30 cellular contexts compared by ENCODE assay signal in genomic region chr14:20719777-20720176, GRCh38. TPM values are rescaled to one million over a fixed set of nuclear protein-coding genes. Genes with fewer than 3 reads are reported as not detected.
DNase-seq lines count a peak whose midpoint lies in the region; ATAC-seq and TF ChIP-seq lines count a peak whose summit lies in the region.
"Had no signal": no experiment of that assay in that cellular context is flagged by ENCODE, and none has a peak within 500 bp of the region (broad histone marks: within the 10 kb centered on the region; RNA-seq: fewer than 3 reads in every experiment).

No MANE protein-coding gene starts in this region.

- H3K79me2 ChIP-seq in mammary epithelial cell (ENCODE audit: insufficient read depth, low read length): no peaks in the 10 kb centered on the region

- H3K4me3 ChIP-seq in mammary epithelial cell (replicated peaks in 1 of 3; ENCODE audit: insufficient read depth in 1 of 3, low read depth in 2 of 3, low read length in 3 of 3) (no peak overlapping the region), breast epithelium (no peak overlapping the region)
- H3K4me3 ChIP-seq: HAP-1, sigmoid colon, vagina had no signal

- H2AFZ ChIP-seq in mammary epithelial cell (ENCODE audit: low read depth, low read length): no peak overlapping the region

- no peak overlapping the region for H3K27ac ChIP-seq in mammary epithelial cell (ENCODE audit: insufficient read depth, low read depth, low read length)
- peak overlapping the region in 1 of 2 donors; percentile 56 for H3K27ac ChIP-seq in breast epithelium
- H3K27ac ChIP-seq: sigmoid colon, vagina had no signal

- peaks cover 4 to 16% (median 5%) of the 10 kb centered on the region in 7 donors for H3K9me3 Mint-ChIP-seq in naive B cell
- H3K9me3 Mint-ChIP-seq: stimulated activated naive CD8-positive, alpha-beta T cell treated with anti-CD3 and anti-CD28 coated beads, Interleukin-15, Interleukin-2, amounts not matched to agents 100 ng/mL and 50 ng/mL, for 24 hours; T-helper 2 cell treated with Interferon-gamma antibody and Interleukin-4, amounts not matched to agents 5 μg/mL and 100 μg/mL, for 36 hours had no signal

- ATAC-seq in esophagus mucosa (peak; percentile 73), naive B cell (ENCODE audit: low read depth in 2 of 2) (peak in 1 of 2 donors; percentile 18), HG02571 (IDR thresholded peaks at IDR 0.05; ENCODE audit: unreplicated experiment) (no peak)
- ATAC-seq: activated naive CD4-positive, alpha-beta T cell treated with anti-CD3 and anti-CD28 coated beads, Interleukin-2, amount 50 U/mL, for 72 hours; left lobe of liver had no signal

- H3K4me3 Mint-ChIP-seq in naive B cell: peak overlapping the region in 7 of 8 donors; percentile 2 to 73 (median 36)
- H3K4me3 Mint-ChIP-seq: stimulated activated naive CD8-positive, alpha-beta T cell treated with anti-CD3 and anti-CD28 coated beads, Interleukin-15, Interleukin-2, amounts not matched to agents 100 ng/mL and 50 ng/mL, for 24 hours; T-helper 2 cell treated with Interferon-gamma antibody and Interleukin-4, amounts not matched to agents 5 μg/mL and 100 μg/mL, for 36 hours had no signal

- DNase-seq in mammary epithelial cell (peak; percentile 9), breast epithelium (ENCODE audit: low spot score in 2 of 2) (no peak), naive B cell (no peak), ureter (ENCODE audit: low spot score) (peak; percentile 70), mesenteric fat pad (ENCODE audit: low spot score) (no peak), superior temporal gyrus (ENCODE audit: extremely low spot score) (no peak)
- DNase-seq: activated CD4-positive, CD25-positive, alpha-beta regulatory T cell; activated CD8-positive, alpha-beta memory T cell treated with anti-CD3 and anti-CD28 coated beads for 24 hours; activated T-cell treated with anti-CD3 and anti-CD28 coated beads, Interleukin-2, amount 50 U/mL, for 48 hours; DMS53; erythroblast; NCI-H146; NCI-H2171 treated with DMSO at 0.1 percent for 48 hours; NCI-H774; sigmoid colon; SK-N-SH; stimulated activated CD4-positive, alpha-beta T cell treated with anti-CD3 and anti-CD28 coated beads, Interleukin-1b, Interleukin-23, amount 100 ng/mL, for 48 hours had no signal

- H3K9me3 ChIP-seq in mammary epithelial cell (replicated peaks; ENCODE audit: insufficient read depth, low read length) (no peaks in the 10 kb centered on the region), breast epithelium (no peaks in the 10 kb centered on the region)
- H3K9me3 ChIP-seq: HAP-1, sigmoid colon, SK-N-SH, vagina had no signal

- intact Hi-C loops in mammary epithelial cell (cut with micrococcal nuclease) (no loop called here), breast epithelium (cut with DNase I; ENCODE audit: low total_unique reads) (no loop called here)

- H3K4me2 ChIP-seq in mammary epithelial cell (ENCODE audit: insufficient read depth, low read depth, low read length): no peak overlapping the region
- H3K4me2 ChIP-seq: SK-N-SH had no signal

- H3K4me1 Mint-ChIP-seq in naive B cell: peaks cover 52 to 93% (median 88%) of the 10 kb centered on the region in 3 donors

- H4K20me1 ChIP-seq in mammary epithelial cell (ENCODE audit: insufficient read depth, low read length): no peaks in the 10 kb centered on the region

- no peaks in the 10 kb centered on the region for H3K27me3 Mint-ChIP-seq in naive B cell

- H3K27me3 ChIP-seq in mammary epithelial cell (ENCODE audit: insufficient read depth, low read length) (no peaks in the 10 kb centered on the region), breast epithelium (no peaks in the 10 kb centered on the region)
- H3K27me3 ChIP-seq: vagina had no signal

- no peak overlapping the region for H3K9ac ChIP-seq in mammary epithelial cell (ENCODE audit: insufficient read depth, low read length)
- H3K9ac ChIP-seq: SK-N-SH had no signal

- TF ChIP-seq CTCF in mammary epithelial cell (conservative IDR thresholded peaks at IDR 0.05 in 1 of 2, IDR thresholded peaks at IDR 0.05 in 1 of 2; ENCODE audit: extremely low read depth in 1 of 2, insufficient read depth in 1 of 2, low read depth in 1 of 2, low read length in 2 of 2) (no peak), breast epithelium (IDR thresholded peaks at IDR 0.05) (no peak)

- dilution Hi-C loops in mammary epithelial cell (cut with HindIII; ENCODE audit: low sequenced_read_pairs): no loop called here

- BruUV-seq in mammary epithelial cell (replicated peaks; lab: Mats Ljungman, UMichigan): no TSS peak

- 82% methylated on average over 4 of the region's 4 CpGs for WGBS in mammary epithelial cell (ENCODE audit: low coverage, missing lambda C conversion rate)

- H3K36me3 Mint-ChIP-seq in naive B cell: peaks cover 0 to 11% of the 10 kb centered on the region in 2 donors
- H3K36me3 Mint-ChIP-seq: activated naive CD4-positive, alpha-beta T cell treated with anti-CD3 and anti-CD28 coated beads, Interleukin-2, amount 50 U/mL, for 72 hours had no signal

- no peak for TF ChIP-seq POLR2A in breast epithelium (IDR thresholded peaks at IDR 0.05)

- in situ Hi-C loops in mammary epithelial cell (cut with MboI; ENCODE audit: low sequenced_read_pairs in 2 of 2): no loop called here

- CTCF ChIA-PET in mammary epithelial cell (lab: Charles Lee; ENCODE audit: low non-redundant PET): no interaction called here

- H3K4me1 ChIP-seq in mammary epithelial cell (ENCODE audit: insufficient read depth, low read length) (peaks cover 5% of the 10 kb centered on the region), breast epithelium (no peaks in the 10 kb centered on the region)
- H3K4me1 ChIP-seq: HAP-1, sigmoid colon, vagina had no signal

- H3K27ac Mint-ChIP-seq in naive B cell: peak overlapping the region; percentile 9 to 90 (median 80)
- H3K27ac Mint-ChIP-seq: activated naive CD4-positive, alpha-beta T cell treated with anti-CD3 and anti-CD28 coated beads, Interleukin-2, amount 50 U/mL, for 72 hours; stimulated activated naive CD8-positive, alpha-beta T cell treated with anti-CD3 and anti-CD28 coated beads, Interleukin-15, Interleukin-2, amounts not matched to agents 100 ng/mL and 50 ng/mL, for 24 hours; T-helper 2 cell treated with Interferon-gamma antibody and Interleukin-4, amounts not matched to agents 5 μg/mL and 100 μg/mL, for 36 hours had no signal

- no peaks in the 10 kb centered on the region for H3K36me3 ChIP-seq in mammary epithelial cell (ENCODE audit: insufficient read depth, low read length)
- no peaks in the 10 kb centered on the region for H3K36me3 ChIP-seq in breast epithelium
- H3K36me3 ChIP-seq: HAP-1, sigmoid colon, vagina had no signal

RNA-seq across cellular contexts. Expression of gene EDDM3A, which starts 25.9 kb away (rescaled TPM):
- total RNA-seq in mammary epithelial cell: not detected
- polyA plus RNA-seq in mammary epithelial cell: not detected
- polyA minus RNA-seq in mammary epithelial cell: not detected
- not detected for total RNA-seq in breast epithelium
- not detected for total RNA-seq in esophagus mucosa
- under 1 TPM in 3 of 6 donors, not detected in 3; 0.31 to 0.52 (median 0.47) TPM for polyA plus RNA-seq in naive B cell (ENCODE audit: low read depth in 6 of 6)
- total RNA-seq in ureter: not detected
- total RNA-seq in mesenteric fat pad: not detected
- total RNA-seq: activated naive CD4-positive, alpha-beta T cell treated with anti-CD3 and anti-CD28 coated beads, Interleukin-2, amount 50 U/mL, for 72 hours; dermis microvascular lymphatic vessel endothelial cell; left lobe of liver; MCF 10A; myocyte; osteocyte; sigmoid colon; vagina had no signal
- polyA plus RNA-seq: BJ, sigmoid colon, SK-N-SH had no signal

RNA-seq across cellular contexts. Expression of gene ANG, which starts 31.2 kb away (rescaled TPM):
- total RNA-seq in mammary epithelial cell (1 to 10 TPM; 2.5 to 3.7 TPM), breast epithelium (10 to 100 TPM; 49.2 to 59.8 (median 55.5) TPM), esophagus mucosa (2.3 TPM), ureter (5.5 TPM), mesenteric fat pad (38.9 TPM)
- polyA plus RNA-seq in mammary epithelial cell (4.1 TPM), naive B cell (ENCODE audit: low read depth in 6 of 6) (under 1 TPM in 3 of 6 donors, not detected in 3; 0.53 to 0.63 (median 0.57) TPM)
- not detected for polyA minus RNA-seq in mammary epithelial cell

RNA-seq across cellular contexts. Expression of gene RNASE4, which starts 35.4 kb away (rescaled TPM):
- total RNA-seq in mammary epithelial cell: 10 to 100 TPM in 1 of 2 donors, 1 to 10 TPM in 1; 2.7 to 10.3 TPM
- 8.5 TPM for polyA plus RNA-seq in mammary epithelial cell
- polyA minus RNA-seq in mammary epithelial cell: not detected
- 100 to 1,000 TPM; 165 to 367 (median 177) TPM for total RNA-seq in breast epithelium
- total RNA-seq in esophagus mucosa: 1.7 TPM
- polyA plus RNA-seq in naive B cell (ENCODE audit: low read depth in 6 of 6): under 1 TPM in 5 of 6 donors, not detected in 1; 0.18 to 0.61 (median 0.34) TPM
- total RNA-seq in ureter: 26.5 TPM
- total RNA-seq in mesenteric fat pad: 67.0 TPM

RNA-seq across cellular contexts. Expression of gene EDDM3B, which starts 48.4 kb away (rescaled TPM):
- total RNA-seq in mammary epithelial cell: not detected
- polyA plus RNA-seq in mammary epithelial cell: not detected
- polyA minus RNA-seq in mammary epithelial cell: not detected
- total RNA-seq in breast epithelium: 1 to 10 TPM in 1 of 3 donors, not detected in 2; 1.3 TPM
- total RNA-seq in esophagus mucosa: not detected
- not detected for polyA plus RNA-seq in naive B cell (ENCODE audit: low read depth in 6 of 6)
- total RNA-seq in ureter: not detected
- not detected for total RNA-seq in mesenteric fat pad
- total RNA-seq: activated naive CD4-positive, alpha-beta T cell treated with anti-CD3 and anti-CD28 coated beads, Interleukin-2, amount 50 U/mL, for 72 hours; dermis microvascular lymphatic vessel endothelial cell; left lobe of liver; MCF 10A; myocyte; osteocyte; sigmoid colon; vagina had no signal
- polyA plus RNA-seq: BJ, sigmoid colon, SK-N-SH had no signal

Comparison
In these comparisons a context has a peak if more than half of its experiments do, and no peak if none do; other contexts are left out.
1. DNase-seq: peak in mammary epithelial cell (single experiment) and ureter (single experiment); none in breast epithelium (0 of 2), naive B cell (single experiment), mesenteric fat pad (single experiment) and superior temporal gyrus (single experiment).